In genomic region chr13:45136741-45137500, GRCh38 we compare ENCODE assay signal across 23 cellular contexts.
"Had no signal": no experiment of that assay in that cellular context is flagged by ENCODE, and none has a peak within 500 bp of the region (broad histone marks: within the 10 kb centered on the region; RNA-seq: fewer than 3 reads in every experiment).

No MANE protein-coding gene starts in this region.

- H3K9me3 ChIP-seq: colonic mucosa, prostate gland, testis, vagina had no signal

- DNase-seq: activated CD4-positive, alpha-beta T cell treated with anti-CD3 and anti-CD28 coated beads, Interleukin-2, amount 50 U/mL, for 1 hour; activated CD4-positive, CD25-positive, alpha-beta regulatory T cell treated with anti-CD3 and anti-CD28 coated beads, Interleukin-2, amount 50 U/mL, for 72 hours; activated CD8-positive, alpha-beta T cell treated with anti-CD3 and anti-CD28 coated beads, Interleukin-2, amount 10 ng/mL, durations not matched to agents 7 days and 5 days; activated naive CD8-positive, alpha-beta T cell treated with anti-CD3 and anti-CD28 coated beads for 36 hours; activated T-cell treated with anti-CD3 and anti-CD28 coated beads, Interleukin-2, amount 50 U/mL, for 24 hours; colonic mucosa; dorsolateral prefrontal cortex; effector memory CD8-positive, alpha-beta T cell; foreskin fibroblast; immature natural killer cell; kidney glomerular epithelial cell; left lung; naive thymus-derived CD8-positive, alpha-beta T cell; stimulated activated CD4-positive, alpha-beta T cell treated with anti-CD3 and anti-CD28 coated beads, Interleukin-4, amount 100 ng/mL, for 1 hour; stimulated activated naive CD4-positive, alpha-beta T cell; testis had no signal

- H3K4me3 Mint-ChIP-seq: activated CD8-positive, alpha-beta T cell treated with anti-CD3 and anti-CD28 coated beads, Interleukin-2, amount 10 ng/mL, durations not matched to agents 7 days and 5 days; activated naive CD8-positive, alpha-beta T cell treated with anti-CD3 and anti-CD28 coated beads for 36 hours; activated T-cell treated with anti-CD3 and anti-CD28 coated beads, Interleukin-2, amount 50 U/mL, for 24 hours; activated T-helper 17 cell treated with anti-CD3 and anti-CD28 coated beads, Interleukin-2, amount 50 U/mL, for 72 hours; effector memory CD8-positive, alpha-beta T cell; immature natural killer cell; mesothelial cell of epicardium; naive thymus-derived CD8-positive, alpha-beta T cell; type B pancreatic cell had no signal

- H3K27ac Mint-ChIP-seq: activated CD8-positive, alpha-beta T cell treated with anti-CD3 and anti-CD28 coated beads, Interleukin-2, amount 10 ng/mL, durations not matched to agents 7 days and 5 days; activated naive CD8-positive, alpha-beta T cell treated with anti-CD3 and anti-CD28 coated beads for 36 hours; activated T-cell treated with anti-CD3 and anti-CD28 coated beads, Interleukin-2, amount 50 U/mL, for 24 hours; activated T-helper 17 cell treated with anti-CD3 and anti-CD28 coated beads, Interleukin-2, amount 50 U/mL, for 72 hours; mesothelial cell of epicardium; type B pancreatic cell had no signal

- H3K27ac ChIP-seq: colonic mucosa, dorsolateral prefrontal cortex, prostate gland, vagina, VCaP had no signal

- ATAC-seq: activated CD8-positive, alpha-beta T cell treated with anti-CD3 and anti-CD28 coated beads, Interleukin-2, amount 10 ng/mL, durations not matched to agents 7 days and 5 days; activated T-helper 17 cell treated with anti-CD3 and anti-CD28 coated beads, Interleukin-2, amount 50 U/mL, for 72 hours; effector memory CD8-positive, alpha-beta T cell; left lung; naive thymus-derived CD8-positive, alpha-beta T cell had no signal

- H3K27me3 ChIP-seq: colonic mucosa, dorsolateral prefrontal cortex, left lung, testis, vagina had no signal

- H3K4me1 ChIP-seq: colonic mucosa, prostate gland, vagina had no signal

- H3K4me3 ChIP-seq: colonic mucosa, dorsolateral prefrontal cortex, left lung, lung, prostate gland, testis, vagina had no signal

- H3K36me3 ChIP-seq: colonic mucosa, prostate gland, vagina had no signal

- H3K27me3 Mint-ChIP-seq: activated naive CD8-positive, alpha-beta T cell treated with anti-CD3 and anti-CD28 coated beads for 36 hours; activated T-cell treated with anti-CD3 and anti-CD28 coated beads, Interleukin-2, amount 50 U/mL, for 24 hours; activated T-helper 17 cell treated with anti-CD3 and anti-CD28 coated beads, Interleukin-2, amount 50 U/mL, for 72 hours; effector memory CD8-positive, alpha-beta T cell; naive thymus-derived CD8-positive, alpha-beta T cell; type B pancreatic cell had no signal
